ENCODE assay signal across 1 cellular context in genomic region chr2:41840702-41841551, GRCh38.
A peak's percentile ranks its signal among the peaks of the same experiment; 100 is the strongest.
TF ChIP-seq lines count a peak whose summit lies in the region.

No MANE protein-coding gene starts in this region.

TF ChIP-seq in GM12878, 131 proteins besides CTCF, POLR2A, EP300 and RAD21 (continued from another document):
- TF ChIP-seq RELB (IDR thresholded peaks at IDR 0.05; ENCODE audit: low read depth) (0 out of 2 replicates have a peak, but pooled peaks have one; percentile 13), CHD2 (IDR thresholded peaks at IDR 0.05; ENCODE audit: borderline replicate concordance, low read depth, low read length) (peak; percentile 49; the same call in 1 of the 2 replicates), POLR2AphosphoS5 (IDR thresholded peaks at IDR 0.05; ENCODE audit: low read length) (peak; percentile 80), PKNOX1 (IDR thresholded peaks at IDR 0.05) (peak; percentile 69), LARP7 (IDR thresholded peaks at IDR 0.05) (peak; percentile 36; the same call in 1 of the 2 replicates), BACH1 (IDR thresholded peaks at IDR 0.05; ENCODE audit: borderline replicate concordance) (no peak), TAF1 (IDR thresholded peaks at IDR 0.05; ENCODE audit: borderline replicate concordance, low read depth, low read length) (peak; percentile 59; the same call in 1 of the 2 replicates), TARDBP (IDR thresholded peaks at IDR 0.05; ENCODE audit: borderline replicate concordance) (no peak), HCFC1 (IDR thresholded peaks at IDR 0.05; ENCODE audit: low read length) (peak; percentile 22; the same call in 1 of the 2 replicates), ATF7 (IDR thresholded peaks at IDR 0.05; ENCODE audit: low read depth) (peak; percentile 25; the same call in 1 of the 2 replicates), MLLT1 (IDR thresholded peaks at IDR 0.05) (0 out of 2 replicates have a peak, but pooled peaks have one; percentile 27), ZNF217 (IDR thresholded peaks at IDR 0.05) (no peak), EZH2 (IDR thresholded peaks at IDR 0.05; ENCODE audit: borderline replicate concordance, control insufficient read depth, low read depth, low read length) (no peak), ZBTB33 (IDR thresholded peaks at IDR 0.05) (no peak), RFX5 (IDR thresholded peaks at IDR 0.05; ENCODE audit: low read depth, low read length) (peak; percentile 69; the same call in 1 of the 2 replicates), E4F1 (IDR thresholded peaks at IDR 0.05; ENCODE audit: borderline replicate concordance, partially characterized antibody) (peak; percentile 39), RB1 (IDR thresholded peaks at IDR 0.05; ENCODE audit: borderline replicate concordance) (peak; percentile 67; the same call in 1 of the 2 replicates), MTA3 (IDR thresholded peaks at IDR 0.05; ENCODE audit: borderline replicate concordance, low read length) (no peak), PBX3 (IDR thresholded peaks at IDR 0.05; ENCODE audit: insufficient replicate concordance, low read depth, low read length) (peak; percentile 25), CEBPB (IDR thresholded peaks at IDR 0.05; ENCODE audit: borderline replicate concordance in 1 of 2, low read depth in 2 of 2, low read length in 2 of 2) (no peak), EGR1 (IDR thresholded peaks at IDR 0.05; ENCODE audit: borderline replicate concordance in 1 of 2, low read depth in 2 of 2, low read length in 2 of 2) (peak in 1 of 2 experiments; percentile 36; a peak in 1 of 3 replicates), CREM (IDR thresholded peaks at IDR 0.05; ENCODE audit: low read depth) (peak; percentile 58; the same call in 1 of the 2 replicates), IKZF1 (conservative IDR thresholded peaks at IDR 0.05) (0 out of 2 replicates have a peak, but pooled peaks have one; percentile 37), MYC (IDR thresholded peaks at IDR 0.05; ENCODE audit: insufficient read depth, insufficient read length, insufficient replicate concordance, low read length, severe bottlenecking) (no peak), SUPT20H (IDR thresholded peaks at IDR 0.05; ENCODE audit: borderline replicate concordance, control insufficient read depth, low read depth, low read length) (no peak), ZNF592 (IDR thresholded peaks at IDR 0.05) (no peak), GATAD2B (conservative IDR thresholded peaks at IDR 0.05; ENCODE audit: low read depth) (0 out of 2 replicates have a peak, but pooled peaks have one; percentile 35), SMAD5 (IDR thresholded peaks at IDR 0.05; ENCODE audit: low read depth) (peak; percentile 62; the same call in 1 of the 2 replicates), IRF5 (IDR thresholded peaks at IDR 0.05; ENCODE audit: borderline replicate concordance) (no peak), IRF3 (IDR thresholded peaks at IDR 0.05) (peak; percentile 55; the same call in 1 of the 2 replicates), STAT1 (conservative IDR thresholded peaks at IDR 0.05) (no peak; the same call in 1 of the 2 replicates), SREBF2 (IDR thresholded peaks at IDR 0.05; ENCODE audit: low read length) (peak; percentile 82), SP1 (IDR thresholded peaks at IDR 0.05; ENCODE audit: low read depth, low read length) (peak; percentile 96), ZZZ3 (IDR thresholded peaks at IDR 0.05; ENCODE audit: control insufficient read depth, insufficient read length, low read depth) (no peak), SKIL (IDR thresholded peaks at IDR 0.05; ENCODE audit: low read depth, poor library complexity, severe bottlenecking) (peak; percentile 29), RUNX3 (IDR thresholded peaks at IDR 0.05; ENCODE audit: low read length) (no peak; the same call in 1 of the 2 replicates), NFXL1 (IDR thresholded peaks at IDR 0.05; ENCODE audit: borderline replicate concordance) (no peak)
